Comparison of ENCODE assay signal across 8 cellular contexts in the genomic region with DNA sequence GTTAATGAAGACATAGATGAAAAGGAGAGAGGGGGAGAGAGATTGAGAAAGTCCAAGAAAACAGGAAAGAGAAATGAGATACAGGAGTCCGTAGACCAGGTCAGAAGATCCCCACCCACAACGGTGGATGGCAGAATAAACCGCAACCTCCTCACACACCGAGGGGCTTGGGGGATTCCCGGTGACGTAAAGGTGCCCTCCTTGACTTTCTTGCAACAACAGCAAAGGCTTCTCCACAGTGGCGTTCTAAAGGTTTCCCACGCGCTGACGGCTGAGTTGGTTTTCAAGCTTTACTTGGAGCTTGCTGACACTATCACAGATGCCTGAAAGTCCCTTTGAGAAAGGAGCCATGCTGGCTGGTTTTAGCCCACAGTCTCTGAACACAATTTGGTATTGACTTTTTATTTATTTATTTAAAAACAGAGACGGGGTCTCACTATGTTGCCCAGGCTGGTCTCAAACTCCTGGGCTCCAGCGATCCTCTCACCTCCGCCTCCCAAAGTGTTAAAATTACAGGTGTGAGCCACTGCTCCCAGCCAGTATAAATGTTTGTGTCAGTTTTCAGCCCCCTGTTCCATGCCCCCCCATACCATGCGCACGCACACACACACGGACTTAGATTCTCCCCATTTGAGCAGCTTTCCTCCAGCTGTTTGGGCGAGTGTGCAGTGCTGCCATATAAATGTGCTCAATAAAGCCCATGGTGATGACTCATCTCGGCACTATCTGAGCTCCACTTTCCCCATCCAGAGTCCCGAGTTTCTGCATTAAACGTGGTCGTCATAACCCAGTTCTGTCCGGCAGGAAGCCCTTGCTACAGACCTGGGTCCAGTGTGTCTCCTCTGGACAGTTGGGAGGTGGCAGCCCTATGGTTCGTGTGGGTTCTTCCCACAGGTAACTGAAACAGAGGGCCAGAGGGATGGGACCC. TPM values are rescaled to one million over a fixed set of nuclear protein-coding genes. Genes with fewer than 3 reads are reported as not detected.
DNase-seq lines count a peak whose midpoint lies in the region; ATAC-seq and TF ChIP-seq lines count a peak whose summit lies in the region.

No MANE protein-coding gene starts in this region.

- TF ChIP-seq CTCF in VCaP (conservative IDR thresholded peaks at IDR 0.05) (no peak), thoracic aorta (IDR thresholded peaks at IDR 0.05) (no peak)

- no peaks in the 10 kb centered on the region for H4K20me1 ChIP-seq in BLaER1 treated with 17β-estradiol and CSF1 and Interleukin-3, amounts not matched to agents 10 nM and 100 nM

- H3K36me3 ChIP-seq in BLaER1 treated with 17β-estradiol and CSF1 and Interleukin-3, amounts not matched to agents 10 nM and 100 nM, result no peaks in the 10 kb centered on the region
- no peaks in the 10 kb centered on the region for H3K36me3 ChIP-seq in thoracic aorta

- no peak overlapping the region for H3K27ac ChIP-seq in BLaER1 treated with 17β-estradiol and CSF1 and Interleukin-3, amounts not matched to agents 10 nM and 100 nM
- H3K27ac ChIP-seq in VCaP, result peak overlapping the region; percentile 97
- peak overlapping the region; percentile 30 to 77 for H3K27ac ChIP-seq in thoracic aorta

- peak; percentile 37 for DNase-seq in germinal center (ENCODE audit: low spot score)
- no peak for DNase-seq in thoracic aorta (ENCODE audit: low spot score)
- DNase-seq in T1000 (lab: John Stamatoyannopoulos, UW), result no peak
- no peak for DNase-seq in H4 (ENCODE audit: low spot score)
- no peak for DNase-seq in RKO (ENCODE audit: low spot score)

- ATAC-seq in GM21423 (IDR thresholded peaks at IDR 0.05; ENCODE audit: unreplicated experiment), result peak; percentile 37
- ATAC-seq in thoracic aorta (ENCODE audit: insufficient number of reproducible peaks, low FRiP score, low read depth), result no peak

- H3K9ac ChIP-seq in BLaER1 treated with 17β-estradiol and CSF1 and Interleukin-3, amounts not matched to agents 10 nM and 100 nM, result no peak overlapping the region

- no peaks in the 10 kb centered on the region for H3K9me3 ChIP-seq in BLaER1 treated with 17β-estradiol and CSF1 and Interleukin-3, amounts not matched to agents 10 nM and 100 nM (replicated peaks in 1 of 11)
- H3K9me3 ChIP-seq in thoracic aorta, result no peaks in the 10 kb centered on the region

- peaks cover 54 to 77% (median 65%) of the 10 kb centered on the region in 10 experiments for H3K4me1 ChIP-seq in BLaER1 treated with 17β-estradiol and CSF1 and Interleukin-3, amounts not matched to agents 10 nM and 100 nM
- peaks cover 17 to 34% of the 10 kb centered on the region in 2 donors for H3K4me1 ChIP-seq in thoracic aorta (ENCODE audit: control insufficient read depth in 1 of 2, low read depth in 2 of 2)

- peak overlapping the region in 10 of 11 experiments; percentile 22 to 90 (median 84); a peak in 13 of 22 replicates for H3K4me2 ChIP-seq in BLaER1 treated with 17β-estradiol and CSF1 and Interleukin-3, amounts not matched to agents 10 nM and 100 nM

- no peaks in the 10 kb centered on the region for H3K27me3 ChIP-seq in BLaER1 treated with 17β-estradiol and CSF1 and Interleukin-3, amounts not matched to agents 10 nM and 100 nM
- no peaks in the 10 kb centered on the region for H3K27me3 ChIP-seq in thoracic aorta (replicated peaks; ENCODE audit: insufficient read depth)

- H3K4me3 ChIP-seq in BLaER1 treated with 17β-estradiol and CSF1 and Interleukin-3, amounts not matched to agents 10 nM and 100 nM, result no peak overlapping the region
- no peak overlapping the region for H3K4me3 ChIP-seq in thoracic aorta

RNA-seq across cellular contexts. Expression of gene SEC14L1, which starts 33.0 kb away (rescaled TPM):
- 100 to 1,000 TPM in 1 of 2 donors, 10 to 100 TPM in 1; 89.0 to 105 TPM for total RNA-seq in thoracic aorta
- total RNA-seq in H4 (2014; rRNA removed; shearing (Covaris generic)), result 33.7 and 41.8 TPM in 2 replicates

Comparison
In these comparisons a context has a peak if more than half of its experiments do, and no peak if none do; other contexts are left out.
1. H3K27ac ChIP-seq: peak in VCaP (single experiment) and thoracic aorta (2 of 2); none in BLaER1 treated with 17β-estradiol and CSF1 and Interleukin-3, amounts not matched to agents 10 nM and 100 nM (0 of 11).